1 cellular context compared by ENCODE assay signal in the genomic region with DNA sequence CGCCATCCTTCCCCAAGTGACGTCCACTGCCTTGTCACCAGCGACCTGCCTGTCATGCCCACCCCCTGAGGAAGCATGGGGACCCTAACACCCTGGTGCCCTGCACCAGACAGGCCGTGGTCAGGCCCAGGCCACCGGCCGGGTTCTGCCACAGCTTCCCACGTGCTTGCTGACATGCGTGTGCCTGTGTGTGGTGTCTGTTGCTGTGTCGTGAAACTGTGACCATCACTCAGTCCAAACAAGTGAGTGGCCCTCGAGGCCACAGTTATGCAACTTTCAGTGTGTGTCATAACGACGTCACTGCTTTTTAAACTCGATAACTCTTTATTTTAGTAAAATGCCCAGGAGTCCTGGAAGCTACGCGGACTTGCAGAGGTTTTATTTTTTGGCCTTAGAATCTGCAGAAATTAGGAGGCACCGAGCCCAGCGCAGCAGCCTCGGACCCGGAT.
TF ChIP-seq lines count a peak whose summit lies in the region.

No MANE protein-coding gene starts in this region.

TF ChIP-seq in A549, 52 proteins besides CTCF, POLR2A, EP300 and RAD21 (continued from another document):
- TF ChIP-seq PHF8 (IDR thresholded peaks at IDR 0.05; ENCODE audit: borderline replicate concordance, low read depth): no peak
- peak; percentile 59; the same call in 1 of the 2 replicates for TF ChIP-seq HOXB13 (CRISPR knock-in tag; IDR thresholded peaks at IDR 0.05; ENCODE audit: low read depth)
- no peak for TF ChIP-seq GATA3 (IDR thresholded peaks at IDR 0.05; ENCODE audit: borderline replicate concordance)
- TF ChIP-seq FOSB (CRISPR knock-in tag; IDR thresholded peaks at IDR 0.05): no peak
- TF ChIP-seq NR3C1 (IDR thresholded peaks at IDR 0.05): no peak
- TF ChIP-seq ESRRA (IDR thresholded peaks at IDR 0.05; ENCODE audit: borderline replicate concordance, low read length): no peak
